ENCODE assay signal across 13 cellular contexts in the genomic region with DNA sequence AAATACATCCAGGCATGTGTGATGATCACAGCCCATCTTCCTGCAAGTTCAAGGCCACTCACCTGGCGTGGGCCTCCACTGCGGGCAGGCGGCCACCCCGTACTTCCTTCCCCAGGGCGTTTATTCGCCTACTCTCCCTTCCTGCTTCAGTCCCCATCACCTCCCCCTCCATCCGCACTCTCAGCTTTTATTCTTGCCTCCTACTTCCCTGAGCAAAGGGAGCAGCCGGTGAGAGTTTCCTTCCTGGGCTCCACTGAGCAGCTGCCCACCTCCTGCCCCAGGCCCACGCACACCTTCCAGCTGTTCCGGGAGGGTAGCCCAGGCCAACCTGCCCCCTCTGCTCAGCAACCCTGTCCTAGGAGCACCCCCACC. TPM values are rescaled to one million over a fixed set of nuclear protein-coding genes. Genes with fewer than 3 reads are reported as not detected.
"Had no signal": no experiment of that assay in that cellular context is flagged by ENCODE, and none has a peak within 500 bp of the region (broad histone marks: within the 10 kb centered on the region; RNA-seq: fewer than 3 reads in every experiment).

No MANE protein-coding gene starts in this region.

- H3K9me3 Mint-ChIP-seq: activated naive CD8-positive, alpha-beta T cell treated with anti-CD3 and anti-CD28 coated beads for 36 hours; nephron; T-helper 2 cell treated with Interferon-gamma antibody and Interleukin-4, amounts not matched to agents 5 μg/mL and 100 μg/mL, for 36 hours had no signal

- DNase-seq: activated CD4-positive, CD25-positive, alpha-beta regulatory T cell treated with anti-CD3 and anti-CD28 coated beads, Interleukin-2, amount 50 U/mL, for 72 hours; activated gamma-delta T cell; activated T-cell treated with anti-CD3 and anti-CD28 coated beads for 4 hours; left colon; small intestine; SW 1271 had no signal

- H3K27ac ChIP-seq: dorsolateral prefrontal cortex, tibial artery had no signal

- ATAC-seq: esophagus mucosa, left colon had no signal

- H3K4me1 Mint-ChIP-seq: activated naive CD8-positive, alpha-beta T cell treated with anti-CD3 and anti-CD28 coated beads for 36 hours had no signal

- H3K4me3 Mint-ChIP-seq: activated naive CD8-positive, alpha-beta T cell treated with anti-CD3 and anti-CD28 coated beads for 36 hours; T-helper 2 cell treated with Interferon-gamma antibody and Interleukin-4, amounts not matched to agents 5 μg/mL and 100 μg/mL, for 36 hours had no signal

- H3K36me3 ChIP-seq: tibial artery had no signal

- H3K4me3 ChIP-seq: dorsolateral prefrontal cortex, tibial artery had no signal

- H3K36me3 Mint-ChIP-seq: activated naive CD8-positive, alpha-beta T cell treated with anti-CD3 and anti-CD28 coated beads for 36 hours; immature natural killer cell had no signal

- H3K9me3 ChIP-seq: tibial artery had no signal

- H3K27me3 ChIP-seq: dorsolateral prefrontal cortex had no signal

- H3K27ac Mint-ChIP-seq: activated naive CD8-positive, alpha-beta T cell treated with anti-CD3 and anti-CD28 coated beads for 36 hours; immature natural killer cell; T-helper 2 cell treated with Interferon-gamma antibody and Interleukin-4, amounts not matched to agents 5 μg/mL and 100 μg/mL, for 36 hours had no signal

RNA-seq across cellular contexts. Expression of gene CYP46A1, which starts 4.1 kb away (rescaled TPM):
- total RNA-seq: esophagus mucosa had no signal
- polyA plus RNA-seq: immature natural killer cell had no signal

RNA-seq across cellular contexts. Expression of gene HHIPL1, which starts 43.3 kb away (rescaled TPM):
- polyA plus RNA-seq: immature natural killer cell had no signal
